Comparison of ENCODE assay signal across 10 cellular contexts in the genomic region with DNA sequence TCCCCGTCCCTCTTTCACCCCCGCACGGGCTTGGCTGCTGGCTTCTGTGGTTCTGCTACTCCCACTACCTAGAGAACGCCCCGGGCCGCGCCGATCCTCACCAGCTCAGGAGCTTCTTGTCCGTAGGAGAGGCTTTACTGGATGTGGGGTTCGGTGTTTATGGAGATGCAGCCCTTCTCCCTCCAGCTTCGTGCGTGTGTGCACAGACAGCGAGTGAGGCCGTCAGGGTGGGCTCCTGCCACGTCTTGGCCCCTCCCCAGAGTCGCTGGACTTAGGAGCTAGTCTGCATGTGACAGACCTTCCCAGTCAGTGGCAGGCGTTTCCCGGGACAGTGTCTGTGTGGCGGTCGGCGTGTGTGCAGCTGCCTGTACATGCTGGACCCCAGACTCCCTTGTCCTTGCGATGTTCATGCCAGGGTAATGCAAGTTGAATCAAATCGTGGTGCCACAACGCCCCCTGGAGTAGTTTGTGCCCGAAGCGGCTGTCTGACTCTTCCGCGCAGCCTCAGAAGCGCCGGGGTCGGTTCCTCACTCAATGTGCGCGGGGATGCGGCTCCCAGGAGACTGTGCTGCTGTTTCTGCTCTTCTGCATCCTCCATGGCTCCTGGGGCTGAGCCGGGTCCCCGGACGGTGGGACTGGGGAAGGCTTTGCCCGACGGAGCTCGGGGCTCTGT. TPM values are rescaled to one million over a fixed set of nuclear protein-coding genes. Genes with fewer than 3 reads are reported as not detected.
DNase-seq lines count a peak whose midpoint lies in the region; ATAC-seq and TF ChIP-seq lines count a peak whose summit lies in the region.
"Not testable (repeated sequence)": the region's sequence is repeated elsewhere in the genome, so short reads cannot be mapped to it uniquely, and the experiment has no call there.
"Had no signal": no experiment of that assay in that cellular context is flagged by ENCODE, and none has a peak within 500 bp of the region (broad histone marks: within the 10 kb centered on the region; RNA-seq: fewer than 3 reads in every experiment).

No MANE protein-coding gene starts in this region.

- not testable (repeated sequence) for H3K27me3 Mint-ChIP-seq in activated CD8-positive, alpha-beta T cell treated with anti-CD3 and anti-CD28 coated beads for 36 hours; central memory CD8-positive, alpha-beta T cell; naive thymus-derived CD8-positive, alpha-beta T cell

- not testable (repeated sequence) for H3K9me3 Mint-ChIP-seq in activated CD8-positive, alpha-beta T cell treated with anti-CD3 and anti-CD28 coated beads for 36 hours; central memory CD8-positive, alpha-beta T cell; naive thymus-derived CD8-positive, alpha-beta T cell

- not testable (repeated sequence) for H3K9me3 ChIP-seq in PC-3 (ENCODE audit: low read length)

- POLR2A ChIA-PET in PC-3 (lab: Charles Lee; ENCODE audit: unreplicated experiment); activated CD8-positive, alpha-beta T cell treated with anti-CD3 and anti-CD28 coated beads for 36 hours (lab: Charles Lee); naive thymus-derived CD8-positive, alpha-beta T cell (lab: Charles Lee): not testable (repeated sequence)

- H3K27ac ChIP-seq in PC-3 (ENCODE audit: low read length): not testable (repeated sequence)

- H3F3A ChIP-seq in PC-3 (ENCODE audit: low read length, unreplicated experiment): not testable (repeated sequence)

- not testable (repeated sequence) for H2AFZ ChIP-seq in PC-3 (ENCODE audit: low read length)

- H3K79me2 ChIP-seq in PC-3 (ENCODE audit: low read length): not testable (repeated sequence)

- intact Hi-C loops in PC-3 (cut with micrococcal nuclease); activated CD8-positive, alpha-beta T cell treated with anti-CD3 and anti-CD28 coated beads for 36 hours (cut with micrococcal nuclease); left ventricle myocardium superior (cut with micrococcal nuclease): not testable (repeated sequence)

- H3K9ac ChIP-seq in PC-3 (ENCODE audit: low read length): not testable (repeated sequence)

- H3K4me1 Mint-ChIP-seq in activated CD8-positive, alpha-beta T cell treated with anti-CD3 and anti-CD28 coated beads for 36 hours (ENCODE audit: low read depth); central memory CD8-positive, alpha-beta T cell; naive thymus-derived CD8-positive, alpha-beta T cell: not testable (repeated sequence)

- H3K36me3 Mint-ChIP-seq in activated CD8-positive, alpha-beta T cell treated with anti-CD3 and anti-CD28 coated beads for 36 hours (ENCODE audit: low read depth); central memory CD8-positive, alpha-beta T cell (ENCODE audit: insufficient read depth); naive thymus-derived CD8-positive, alpha-beta T cell: not testable (repeated sequence)

- not testable (repeated sequence) for TF ChIP-seq CTCF in PC-3 (conservative IDR thresholded peaks at IDR 0.05; ENCODE audit: low read depth, low read length); activated CD8-positive, alpha-beta T cell treated with anti-CD3 and anti-CD28 coated beads for 36 hours (IDR thresholded peaks at IDR 0.05)

- not testable (repeated sequence) for DNase-seq in PC-3; central memory CD8-positive, alpha-beta T cell (ENCODE audit: low spot score in 2 of 2); left ventricle myocardium superior
- peak; percentile 10 for DNase-seq in activated CD8-positive, alpha-beta T cell treated with anti-CD3 and anti-CD28 coated beads for 36 hours
- peak in 1 of 10 donors; percentile 21 for DNase-seq in naive thymus-derived CD8-positive, alpha-beta T cell
- peak; percentile 29 for DNase-seq in ureter (ENCODE audit: low spot score)

- CTCF ChIA-PET in PC-3 (lab: Charles Lee); activated CD8-positive, alpha-beta T cell treated with anti-CD3 and anti-CD28 coated beads for 36 hours (lab: Charles Lee): not testable (repeated sequence)

- not testable (repeated sequence) for H3K4me3 Mint-ChIP-seq in activated CD8-positive, alpha-beta T cell treated with anti-CD3 and anti-CD28 coated beads for 36 hours; central memory CD8-positive, alpha-beta T cell
- H3K4me3 Mint-ChIP-seq in naive thymus-derived CD8-positive, alpha-beta T cell: peak overlapping the region in 4 of 10 donors; percentile 24 to 33 (median 30)

- ATAC-seq in GM19395 (IDR thresholded peaks at IDR 0.05; ENCODE audit: unreplicated experiment) (peak; percentile 61), PC-3 (peak; percentile 8; the same call in 1 of the 2 replicates), left ventricle myocardium superior (peak; percentile 41)
- peak; percentile 65 for ATAC-seq in activated CD8-positive, alpha-beta T cell treated with anti-CD3 and anti-CD28 coated beads for 36 hours
- peak; percentile 37 for ATAC-seq in central memory CD8-positive, alpha-beta T cell (replicated peaks; ENCODE audit: extremely low read depth, poor library complexity, severe bottlenecking)
- peak; percentile 63 to 73 for ATAC-seq in naive thymus-derived CD8-positive, alpha-beta T cell

- BruUV-seq in PC-3 (replicated peaks; lab: Mats Ljungman, UMichigan): not testable (repeated sequence)

- H3K9me2 ChIP-seq in PC-3 (replicated peaks; ENCODE audit: low read length): not testable (repeated sequence)

- H3K4me1 ChIP-seq in PC-3 (ENCODE audit: insufficient read depth, low read length): not testable (repeated sequence)

- not testable (repeated sequence) for H3K27me3 ChIP-seq in PC-3 (ENCODE audit: low read length)

- not testable (repeated sequence) for H3K27ac Mint-ChIP-seq in activated CD8-positive, alpha-beta T cell treated with anti-CD3 and anti-CD28 coated beads for 36 hours; central memory CD8-positive, alpha-beta T cell (ENCODE audit: low read depth)
- peak overlapping the region in 5 of 10 donors; percentile 15 to 90 (median 35) for H3K27ac Mint-ChIP-seq in naive thymus-derived CD8-positive, alpha-beta T cell

- H4K20me1 ChIP-seq in PC-3 (ENCODE audit: low read length): not testable (repeated sequence)

- not testable (repeated sequence) for H3K4me3 ChIP-seq in PC-3 (ENCODE audit: low read length)

- not testable (repeated sequence) for H3K4me2 ChIP-seq in PC-3 (ENCODE audit: low read length)

- H3K36me3 ChIP-seq in PC-3 (ENCODE audit: low read depth, low read length): not testable (repeated sequence)

RNA-seq across cellular contexts. Expression of gene SPDYE17, which starts 32.6 kb away (rescaled TPM):
- total RNA-seq in PC-3 (2014; rRNA removed): not detected in 2 replicates
- total RNA-seq in activated CD8-positive, alpha-beta T cell treated with anti-CD3 and anti-CD28 coated beads for 36 hours: not detected
- not detected for total RNA-seq in left ventricle myocardium superior
- total RNA-seq in naive thymus-derived CD8-positive, alpha-beta T cell: not detected
- polyA plus RNA-seq in naive thymus-derived CD8-positive, alpha-beta T cell: not detected
- not detected for total RNA-seq in ureter
- total RNA-seq: GM23248, SK-MEL-5 had no signal
- polyA plus RNA-seq: CD14-positive monocyte, GM23248 had no signal

Comparison
In these comparisons a context has a peak if more than half of its experiments do, and no peak if none do; other contexts are left out.
1. ATAC-seq: peak in every context shown above with its lines; median percentile 68 in naive thymus-derived CD8-positive, alpha-beta T cell; 65 in activated CD8-positive, alpha-beta T cell treated with anti-CD3 and anti-CD28 coated beads for 36 hours; 61 in GM19395; 41 in left ventricle myocardium superior; 37 in central memory CD8-positive, alpha-beta T cell; 8 in PC-3.